In the genomic region with DNA sequence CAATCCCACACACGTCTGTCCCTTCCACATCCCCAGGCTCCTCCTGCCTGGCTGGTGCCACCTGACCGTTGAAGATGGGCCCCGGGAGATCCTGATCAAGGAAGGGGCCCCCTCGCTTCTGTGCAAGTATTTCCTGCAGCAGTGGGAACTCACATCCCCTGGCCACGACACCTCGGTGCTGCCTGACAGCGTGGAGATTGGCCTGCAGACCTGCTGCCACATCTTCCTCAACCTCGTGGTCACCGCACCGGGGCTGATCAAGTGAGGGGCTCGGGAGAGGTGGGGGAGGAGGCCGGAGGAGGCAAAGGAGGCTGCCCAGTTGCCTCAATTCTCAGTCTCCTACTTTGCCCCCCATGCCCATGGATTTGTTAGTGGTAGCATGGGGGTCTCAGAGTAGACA, we compare ENCODE assay signal across 21 cellular contexts. TPM values are rescaled to one million over a fixed set of nuclear protein-coding genes. Genes with fewer than 3 reads are reported as not detected.
"Had no signal": no experiment of that assay in that cellular context is flagged by ENCODE, and none has a peak within 500 bp of the region (broad histone marks: within the 10 kb centered on the region; RNA-seq: fewer than 3 reads in every experiment).

No MANE protein-coding gene starts in this region.

- ATAC-seq: left lung; mucosa of descending colon; naive thymus-derived CD4-positive, alpha-beta T cell had no signal

- H3K9me3 Mint-ChIP-seq: activated naive CD4-positive, alpha-beta T cell treated with anti-CD3 and anti-CD28 coated beads, Interleukin-2, amount 50 U/mL, for 24 hours; naive thymus-derived CD4-positive, alpha-beta T cell; stimulated activated naive CD8-positive, alpha-beta T cell treated with anti-CD3 and anti-CD28 coated beads, Interleukin-15, Interleukin-2, amounts not matched to agents 100 ng/mL and 50 ng/mL, for 24 hours had no signal

- DNase-seq: activated CD4-positive, alpha-beta T cell treated with anti-CD3 and anti-CD28 coated beads, Interleukin-2, amount 50 U/mL, for 4 hours; activated CD4-positive, CD25-positive, alpha-beta regulatory T cell treated with anti-CD3 and anti-CD28 coated beads, Interleukin-2, amount 50 U/mL, for 72 hours; activated CD8-positive, alpha-beta memory T cell treated with anti-CD3 and anti-CD28 coated beads, Interleukin-2, amount 50 U/mL, for 4 hours; amniotic stem cell; central memory CD4-positive, alpha-beta T cell; colonic mucosa; esophagus squamous epithelium; hippocampal formation; left lung; mammary epithelial cell; mucosa of descending colon; naive thymus-derived CD4-positive, alpha-beta T cell; stimulated activated CD4-positive, alpha-beta T cell treated with anti-CD3 and anti-CD28 coated beads, Interleukin-15, amount 100 ng/mL, for 24 hours; stimulated activated CD4-positive, alpha-beta T cell treated with anti-CD3 and anti-CD28 coated beads, Interleukin-4, amount 100 ng/mL, for 1 hour; T1000; testis; upper lobe of left lung had no signal

- H3K36me3 ChIP-seq: colonic mucosa had no signal

- H3K4me3 Mint-ChIP-seq: activated naive CD4-positive, alpha-beta T cell treated with anti-CD3 and anti-CD28 coated beads, Interleukin-2, amount 50 U/mL, for 24 hours; naive thymus-derived CD4-positive, alpha-beta T cell; stimulated activated naive CD8-positive, alpha-beta T cell treated with anti-CD3 and anti-CD28 coated beads, Interleukin-15, Interleukin-2, amounts not matched to agents 100 ng/mL and 50 ng/mL, for 24 hours had no signal

- H3K4me1 ChIP-seq: colonic mucosa had no signal

- H3K27ac ChIP-seq: colonic mucosa, esophagus squamous epithelium, left lung, right atrium auricular region, testis, upper lobe of left lung had no signal

- H3K27me3 ChIP-seq: colonic mucosa, left lung, right atrium auricular region, testis, upper lobe of left lung had no signal

- H3K27ac Mint-ChIP-seq: activated naive CD4-positive, alpha-beta T cell treated with anti-CD3 and anti-CD28 coated beads, Interleukin-2, amount 50 U/mL, for 24 hours had no signal

- H3K27me3 Mint-ChIP-seq: activated naive CD4-positive, alpha-beta T cell treated with anti-CD3 and anti-CD28 coated beads, Interleukin-2, amount 50 U/mL, for 24 hours; naive thymus-derived CD4-positive, alpha-beta T cell; stimulated activated naive CD8-positive, alpha-beta T cell treated with anti-CD3 and anti-CD28 coated beads, Interleukin-15, Interleukin-2, amounts not matched to agents 100 ng/mL and 50 ng/mL, for 24 hours had no signal

- H3K4me3 ChIP-seq: colonic mucosa, esophagus squamous epithelium, left lung, mucosa of descending colon, right atrium auricular region, testis, upper lobe of left lung had no signal

- H3K9me3 ChIP-seq: colonic mucosa, esophagus squamous epithelium, left lung, mucosa of descending colon, right atrium auricular region, testis, upper lobe of left lung had no signal

RNA-seq across cellular contexts. Expression of a gene that starts 9.9 kb away (rescaled TPM):
- total RNA-seq: glomerular endothelial cell, right atrium auricular region had no signal
